Comparison of ENCODE assay signal across 15 cellular contexts in genomic region chr3:63662500-63662899, GRCh38. TPM values are rescaled to one million over a fixed set of nuclear protein-coding genes. Genes with fewer than 3 reads are reported as not detected.
DNase-seq lines count a peak whose midpoint lies in the region; ATAC-seq and TF ChIP-seq lines count a peak whose summit lies in the region.
"Had no signal": no experiment of that assay in that cellular context is flagged by ENCODE, and none has a peak within 500 bp of the region (broad histone marks: within the 10 kb centered on the region; RNA-seq: fewer than 3 reads in every experiment).

No MANE protein-coding gene starts in this region.

- no peak overlapping the region for H3K4me3 Mint-ChIP-seq in Caco-2 (ENCODE audit: unreplicated experiment)
- no peak overlapping the region for H3K4me3 Mint-ChIP-seq in HFFc6
- no peak overlapping the region for H3K4me3 Mint-ChIP-seq in type B pancreatic cell
- H3K4me3 Mint-ChIP-seq: activated T-helper 17 cell treated with anti-CD3 and anti-CD28 coated beads, Interleukin-2, amount 50 U/mL, for 72 hours had no signal

- H3K4me1 ChIP-seq in Caco-2 (no peaks in the 10 kb centered on the region), left lung (no peaks in the 10 kb centered on the region)

- CTCF ChIA-PET in Caco-2 (lab: Charles Lee), result interaction anchor here (0.6 to 3.5 kb wide), 6 partner anchors 151 to 311 kb away, joined by 3 to 49 read pairs (median 3); no protein-coding TSS in a partner anchor

- intact Hi-C loops in Caco-2 (cut with micrococcal nuclease; ENCODE audit: unreplicated experiment) (loop anchor here (1.0 kb wide), 3 partner anchors 256 to 313 kb away; no protein-coding TSS in a partner anchor), left lung (cut with DNase I) (no loop called here)

- H3K36me3 Mint-ChIP-seq in Caco-2 (ENCODE audit: insufficient read depth, unreplicated experiment), result no peaks in the 10 kb centered on the region
- H3K36me3 Mint-ChIP-seq in HFFc6 (ENCODE audit: low read depth), result no peaks in the 10 kb centered on the region
- no peaks in the 10 kb centered on the region for H3K36me3 Mint-ChIP-seq in type B pancreatic cell

- H3K27ac ChIP-seq in WERI-Rb-1, result no peak overlapping the region
- no peak overlapping the region for H3K27ac ChIP-seq in left lung
- H3K27ac ChIP-seq: skin epidermis had no signal

- H3K36me3 ChIP-seq in Caco-2 (ENCODE audit: control insufficient read depth, insufficient read depth, low read length), result no peaks in the 10 kb centered on the region
- no peaks in the 10 kb centered on the region for H3K36me3 ChIP-seq in WERI-Rb-1
- H3K36me3 ChIP-seq in left lung, result no peaks in the 10 kb centered on the region

- H3K9me3 ChIP-seq in Caco-2 (no peaks in the 10 kb centered on the region), WERI-Rb-1 (ENCODE audit: severe bottlenecking) (no peaks in the 10 kb centered on the region), left lung (no peaks in the 10 kb centered on the region)

- no TSS peak for BruUV-seq in Caco-2 (replicated peaks; lab: Mats Ljungman, UMichigan)

- H3K4me3 ChIP-seq in Caco-2 (ENCODE audit: low read depth, low read length), result no peak overlapping the region
- no peak overlapping the region for H3K4me3 ChIP-seq in WERI-Rb-1 (ENCODE audit: low read depth, low read length)
- no peak overlapping the region for H3K4me3 ChIP-seq in left lung
- H3K4me3 ChIP-seq: skin epidermis had no signal

- H3K27me3 ChIP-seq in Caco-2 (replicated peaks; ENCODE audit: control insufficient read depth, insufficient read depth, low read length) (no peaks in the 10 kb centered on the region), WERI-Rb-1 (ENCODE audit: insufficient read depth, low read depth, severe bottlenecking) (no peaks in the 10 kb centered on the region), left lung (no peaks in the 10 kb centered on the region)

- H3K27ac Mint-ChIP-seq in Caco-2 (ENCODE audit: unreplicated experiment) (no peak overlapping the region), HFFc6 (no peak overlapping the region), type B pancreatic cell (no peak overlapping the region)
- H3K27ac Mint-ChIP-seq: activated T-helper 17 cell treated with anti-CD3 and anti-CD28 coated beads, Interleukin-2, amount 50 U/mL, for 72 hours had no signal

- peak in 1 of 2 experiments; percentile 56 for TF ChIP-seq CTCF in Caco-2 (IDR thresholded peaks at IDR 0.05; ENCODE audit: insufficient read depth in 1 of 2, low read depth in 1 of 2, low read length in 1 of 2, severe bottlenecking in 1 of 2, unreplicated experiment in 1 of 2)
- peak; percentile 57; the same call in 1 of the 2 replicates for TF ChIP-seq CTCF in HFFc6 (IDR thresholded peaks at IDR 0.05)
- peak; percentile 40; the same call in 1 of the 2 replicates for TF ChIP-seq CTCF in WERI-Rb-1 (IDR thresholded peaks at IDR 0.05; ENCODE audit: low read depth, low read length)
- TF ChIP-seq CTCF in left lung (IDR thresholded peaks at IDR 0.05), result no peak
- no peak for TF ChIP-seq CTCF in type B pancreatic cell (conservative IDR thresholded peaks at IDR 0.05)

- H3K9me3 Mint-ChIP-seq in Caco-2 (ENCODE audit: unreplicated experiment) (no peaks in the 10 kb centered on the region), HFFc6 (no peaks in the 10 kb centered on the region), type B pancreatic cell (no peaks in the 10 kb centered on the region)
- H3K9me3 Mint-ChIP-seq: activated T-helper 17 cell treated with anti-CD3 and anti-CD28 coated beads, Interleukin-2, amount 50 U/mL, for 72 hours had no signal

- DNase-seq in Caco-2 (peak; percentile 37 to 41), HFFc6 (peak; percentile 35), WERI-Rb-1 (peak; percentile 10), left lung (no peak), occipital lobe (lab: John Stamatoyannopoulos, UW) (no peak), type B pancreatic cell (ENCODE audit: extremely low spot score, unreplicated experiment) (no peak)
- DNase-seq: DMS153, NCI-H1930 had no signal

- peaks cover 5% of the 10 kb centered on the region for H3K27me3 Mint-ChIP-seq in Caco-2 (ENCODE audit: insufficient read depth, unreplicated experiment)
- H3K27me3 Mint-ChIP-seq in HFFc6 (ENCODE audit: insufficient read depth), result peaks cover 1% of the 10 kb centered on the region; the same call in 1 of the 2 replicates
- no peaks in the 10 kb centered on the region for H3K27me3 Mint-ChIP-seq in type B pancreatic cell

- H3K4me1 Mint-ChIP-seq in Caco-2 (ENCODE audit: low read depth, unreplicated experiment) (no peaks in the 10 kb centered on the region), HFFc6 (ENCODE audit: low read depth) (peaks cover 7% of the 10 kb centered on the region), type B pancreatic cell (ENCODE audit: unreplicated experiment) (no peaks in the 10 kb centered on the region)
- H3K4me1 Mint-ChIP-seq: activated T-helper 17 cell treated with anti-CD3 and anti-CD28 coated beads, Interleukin-2, amount 50 U/mL, for 72 hours had no signal

- POLR2A ChIA-PET in Caco-2 (lab: Charles Lee), result no interaction called here

- ATAC-seq in left lung (peak; percentile 65), HG03342 (IDR thresholded peaks at IDR 0.05; ENCODE audit: unreplicated experiment) (no peak)
- ATAC-seq: activated T-helper 17 cell treated with anti-CD3 and anti-CD28 coated beads, Interleukin-2, amount 50 U/mL, for 72 hours had no signal

RNA-seq across cellular contexts. Expression of gene SNTN, which starts 10.0 kb away (rescaled TPM):
- total RNA-seq in Caco-2 (2022) (not detected in 2 replicates), left lung (1 to 10 TPM in 1 of 2 donors, not detected in 1; 9.6 TPM), occipital lobe (not detected), type B pancreatic cell (ENCODE audit: low replicate concordance) (not detected in 2 replicates)
- total RNA-seq in HFFc6 (2021; fragmentation: NEBNext Ultra II Directional; extraction: Animal tissue kit (Norgen Biotek cat#: 25700)), result not detected
- total RNA-seq: activated T-helper 17 cell treated with anti-CD3 and anti-CD28 coated beads, Interleukin-2, amount 50 U/mL, for 72 hours; astrocyte; liver; T-helper 2 cell treated with Interferon-gamma antibody and Interleukin-4, amounts not matched to agents 100 ng/mL and 5 ng/mL, for 36 hours; temporal lobe had no signal

Comparison
In these comparisons a context has a peak if more than half of its experiments do, and no peak if none do; other contexts are left out.
1. DNase-seq: peak in Caco-2 (2 of 2), HFFc6 (single experiment) and WERI-Rb-1 (single experiment); none in left lung (0 of 2), occipital lobe (single experiment) and type B pancreatic cell (single experiment).
2. CTCF ChIP-seq: peak in HFFc6 (single experiment) and WERI-Rb-1 (single experiment); none in left lung (0 of 2) and type B pancreatic cell (single experiment).